Comparison of ENCODE assay signal across 14 cellular contexts in the genomic region with DNA sequence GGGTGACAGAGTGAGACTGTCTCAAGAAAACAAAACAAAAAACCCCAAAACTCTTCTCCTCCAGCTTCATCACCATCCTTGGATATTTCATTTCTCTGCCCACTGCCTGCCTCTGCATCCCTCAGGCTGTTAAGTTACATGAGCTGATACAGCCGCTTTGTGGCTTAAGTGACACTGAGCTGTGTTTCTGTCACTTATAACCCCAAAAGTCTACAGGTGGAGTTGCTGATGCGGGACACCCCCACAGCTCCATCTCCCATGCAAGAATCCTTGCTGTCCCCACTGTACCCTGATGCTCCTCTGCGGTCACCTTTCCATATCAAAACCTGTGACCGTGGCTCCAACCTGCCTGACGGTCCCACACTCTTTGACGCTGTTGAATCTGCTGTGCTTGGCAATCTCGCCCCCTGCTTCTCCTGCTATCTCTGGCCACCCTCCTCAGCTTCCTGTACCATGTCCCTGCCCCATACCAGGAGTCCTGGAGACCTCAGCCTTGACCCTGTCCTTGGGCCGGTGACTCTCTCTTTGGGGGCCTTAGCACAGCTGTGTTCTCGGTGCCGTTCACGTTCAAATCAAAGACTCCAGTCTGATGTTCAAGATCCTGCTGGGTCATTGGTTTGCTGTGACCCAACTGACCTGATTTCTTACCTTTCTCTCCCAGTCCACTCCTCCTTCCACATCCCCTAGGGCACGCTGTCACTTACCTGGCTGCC. TPM values are rescaled to one million over a fixed set of nuclear protein-coding genes. Genes with fewer than 3 reads are reported as not detected.
DNase-seq lines count a peak whose midpoint lies in the region; ATAC-seq, FAIRE-seq and TF ChIP-seq lines count a peak whose summit lies in the region.
"Had no signal": no experiment of that assay in that cellular context is flagged by ENCODE, and none has a peak within 500 bp of the region (broad histone marks: within the 10 kb centered on the region; RNA-seq: fewer than 3 reads in every experiment).

No MANE protein-coding gene starts in this region.

- H3K79me2 ChIP-seq in SU-DHL-6 (ENCODE audit: insufficient read depth, low read length) = peaks cover 3% of the 10 kb centered on the region; the same call in 1 of the 2 replicates

- TF ChIP-seq CTCF in SU-DHL-6 (IDR thresholded peaks at IDR 0.05; ENCODE audit: insufficient read depth, low read length, poor library complexity, severe bottlenecking) (no peak), natural killer cell (IDR thresholded peaks at IDR 0.05) (no peak)

- no peak for FAIRE-seq in GM12891 (lab: Jason Lieb, UNC)
- FAIRE-seq: astrocyte, RCC 7860 had no signal

- H3K4me2 ChIP-seq in SU-DHL-6 (ENCODE audit: low read depth, low read length, poor library complexity, severe bottlenecking) = peak overlapping the region; percentile 72

- H3K27me3 ChIP-seq in SU-DHL-6 (ENCODE audit: low read length) = no peaks in the 10 kb centered on the region
- H3K27me3 ChIP-seq: MG63 had no signal

- ATAC-seq in GM21447 (IDR thresholded peaks at IDR 0.05; ENCODE audit: unreplicated experiment) (peak; percentile 6), natural killer cell (peak in 2 of 3 donors; percentile 17 to 36)

- H3K9me2 ChIP-seq in SU-DHL-6 (replicated peaks; ENCODE audit: insufficient read depth, low read length) = no peaks in the 10 kb centered on the region

- TF ChIP-seq POLR2A in GM12891 (IDR thresholded peaks at IDR 0.05; ENCODE audit: low read depth, low read length) = peak; percentile 62; the same call in 1 of the 2 replicates

- H3K9me3 Mint-ChIP-seq in natural killer cell = peaks cover 0 to 7% of the 10 kb centered on the region in 2 donors

- H3K4me3 Mint-ChIP-seq in natural killer cell = peak overlapping the region; percentile 71

- H3K9ac ChIP-seq in SU-DHL-6 (ENCODE audit: low read length) = peak overlapping the region; percentile 67

- H3K4me3 ChIP-seq in SU-DHL-6 (ENCODE audit: insufficient read depth, low read length, poor library complexity, severe bottlenecking) = peak overlapping the region; percentile 43
- H3K4me3 ChIP-seq: MG63 had no signal

- DNase-seq in GM12891 (ENCODE audit: insufficient read length, low spot score) = no peak
- no peak for DNase-seq in natural killer cell
- no peak for DNase-seq in dermis blood vessel endothelial cell
- no peak for DNase-seq in 8988T
- no peak for DNase-seq in NCI-H510A treated with DMSO at 0.1 percent for 48 hours (lab: John Stamatoyannopoulos, UW)
- DNase-seq: Calu3; effector memory CD4-positive, alpha-beta T cell; foreskin melanocyte; MG63; NCI-H2171 treated with DMSO at 0.1 percent for 48 hours had no signal

- no peaks in the 10 kb centered on the region for H3K27me3 Mint-ChIP-seq in natural killer cell (ENCODE audit: low read depth in 2 of 2)

- intact Hi-C loops in natural killer cell (cut with micrococcal nuclease) = no loop called here

- H3K36me3 Mint-ChIP-seq in natural killer cell = peaks cover 18% of the 10 kb centered on the region

- H3K36me3 ChIP-seq in SU-DHL-6 (ENCODE audit: low read length) = no peaks in the 10 kb centered on the region
- H3K36me3 ChIP-seq: MG63 had no signal

- H3K4me1 Mint-ChIP-seq in natural killer cell = peaks cover 39% of the 10 kb centered on the region in 2 donors

- no peaks in the 10 kb centered on the region for H3K9me3 ChIP-seq in SU-DHL-6 (ENCODE audit: insufficient read depth, low read length)
- H3K9me3 ChIP-seq: MG63 had no signal

- H3K27ac Mint-ChIP-seq in natural killer cell = peak overlapping the region; percentile 85 to 97

- H4K20me1 ChIP-seq in SU-DHL-6 (ENCODE audit: low read depth, low read length) = no peaks in the 10 kb centered on the region

- peaks cover 68% of the 10 kb centered on the region for H3F3A ChIP-seq in SU-DHL-6 (ENCODE audit: insufficient read depth)

- peak overlapping the region; percentile 95 for H3K27ac ChIP-seq in SU-DHL-6 (ENCODE audit: low read depth, low read length)

- no peak overlapping the region for H2AFZ ChIP-seq in SU-DHL-6 (ENCODE audit: low read depth, low read length, severe bottlenecking)

TF ChIP-seq in GM12891, 5 proteins besides CTCF, POLR2A, EP300 and RAD21:
- TF ChIP-seq SPI1 (IDR thresholded peaks at IDR 0.05; ENCODE audit: low read depth, low read length) (no peak), POLR2AphosphoS5 (IDR thresholded peaks at IDR 0.05; ENCODE audit: low read depth, low read length) (peak; percentile 14; the same call in 1 of the 2 replicates)

RNA-seq across cellular contexts. Expression of gene HVCN1, which starts 20.3 kb away (rescaled TPM):
- polyA plus RNA-seq in GM12891 (2012; ENCODE audit: low read depth, missing spikeins) = 83.4 TPM
- total RNA-seq in natural killer cell (10 to 100 TPM; 12.5 to 18.4 (median 18.0) TPM), dermis blood vessel endothelial cell (5.0 and 6.1 TPM in 2 replicates)

RNA-seq across cellular contexts. Expression of gene TCTN1, which starts 54.7 kb away (rescaled TPM):
- polyA plus RNA-seq in GM12891 (2012; ENCODE audit: low read depth, missing spikeins) = 22.4 TPM
- 1 to 10 TPM; 4.3 to 6.6 (median 5.2) TPM for total RNA-seq in natural killer cell
- total RNA-seq in dermis blood vessel endothelial cell = 7.9 and 9.9 TPM in 2 replicates
